In the genomic region with DNA sequence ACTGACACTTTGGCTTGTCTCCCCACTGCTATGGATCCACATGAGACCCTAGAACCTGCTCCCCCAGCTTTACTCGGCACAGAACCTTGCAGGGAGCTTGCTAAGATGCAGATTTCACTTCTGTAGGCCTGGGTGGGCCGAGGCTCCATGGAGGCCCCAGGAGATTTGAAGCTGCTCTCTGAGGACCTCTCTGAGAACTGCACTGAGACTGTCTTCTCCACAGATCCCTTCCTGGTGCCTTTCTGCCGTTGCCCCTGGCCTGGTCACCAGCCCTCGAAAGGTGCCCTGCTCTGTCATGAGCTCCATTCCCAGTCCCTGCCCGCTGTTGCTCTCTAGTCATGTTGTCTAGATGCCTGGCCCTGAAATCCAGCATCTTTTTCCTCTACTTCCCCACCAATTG, we compare ENCODE assay signal across 18 cellular contexts.
DNase-seq lines count a peak whose midpoint lies in the region; TF ChIP-seq lines count a peak whose summit lies in the region.
"Had no signal": no experiment of that assay in that cellular context is flagged by ENCODE, and none has a peak within 500 bp of the region (broad histone marks: within the 10 kb centered on the region; RNA-seq: fewer than 3 reads in every experiment).

No MANE protein-coding gene starts in this region.

- no peak for TF ChIP-seq POLR2A in suprapubic skin (IDR thresholded peaks at IDR 0.05)

- CTCF ChIA-PET in activated CD4-positive, alpha-beta T cell treated with anti-CD3 and anti-CD28 coated beads, Interleukin-2, amount 10 ng/mL, durations not matched to agents 7 days and 5 days (lab: Charles Lee) = no interaction called here

- no peaks in the 10 kb centered on the region for H3F3A ChIP-seq in neural progenitor cell (ENCODE audit: low read depth)

- H3K4me2 ChIP-seq in neural progenitor cell = no peak overlapping the region
- H3K4me2 ChIP-seq: A549; BLaER1 treated with 17β-estradiol and CSF1 and Interleukin-3, amounts not matched to agents 10 nM and 100 nM had no signal

- no peak overlapping the region for H3K4me3 ChIP-seq in neural progenitor cell
- H3K4me3 ChIP-seq in suprapubic skin = no peak overlapping the region
- H3K4me3 ChIP-seq: A549; BLaER1 treated with 17β-estradiol and CSF1 and Interleukin-3, amounts not matched to agents 10 nM and 100 nM had no signal

- H3K79me2 ChIP-seq in neural progenitor cell (ENCODE audit: low read depth) = no peaks in the 10 kb centered on the region

- peak overlapping the region; percentile 11 for H3K27ac Mint-ChIP-seq in activated CD4-positive, alpha-beta T cell treated with anti-CD3 and anti-CD28 coated beads, Interleukin-2, amount 10 ng/mL, durations not matched to agents 7 days and 5 days
- H3K27ac Mint-ChIP-seq in neural progenitor cell (no peak overlapping the region), osteocyte (ENCODE audit: unreplicated experiment) (no peak overlapping the region)
- H3K27ac Mint-ChIP-seq: B cell; CD4-positive, alpha-beta T cell; CD8-positive, alpha-beta T cell had no signal

- H3K27me3 Mint-ChIP-seq in activated CD4-positive, alpha-beta T cell treated with anti-CD3 and anti-CD28 coated beads, Interleukin-2, amount 10 ng/mL, durations not matched to agents 7 days and 5 days = no peaks in the 10 kb centered on the region
- H3K27me3 Mint-ChIP-seq in neural progenitor cell (ENCODE audit: insufficient read depth, low read depth) = peaks cover 6% of the 10 kb centered on the region
- H3K27me3 Mint-ChIP-seq in osteocyte (ENCODE audit: unreplicated experiment) = no peaks in the 10 kb centered on the region
- H3K27me3 Mint-ChIP-seq: B cell; CD4-positive, alpha-beta T cell had no signal

- no peak overlapping the region for H3K4me3 Mint-ChIP-seq in activated CD4-positive, alpha-beta T cell treated with anti-CD3 and anti-CD28 coated beads, Interleukin-2, amount 10 ng/mL, durations not matched to agents 7 days and 5 days
- H3K4me3 Mint-ChIP-seq in neural progenitor cell = peak overlapping the region; percentile 4
- H3K4me3 Mint-ChIP-seq in osteocyte (ENCODE audit: unreplicated experiment) = no peak overlapping the region
- H3K4me3 Mint-ChIP-seq: B cell; CD4-positive, alpha-beta T cell; CD8-positive, alpha-beta T cell had no signal

- TF ChIP-seq CTCF in neural progenitor cell (IDR thresholded peaks at IDR 0.05) (no peak), osteocyte (IDR thresholded peaks at IDR 0.05) (no peak), suprapubic skin (IDR thresholded peaks at IDR 0.05) (no peak)

- POLR2A ChIA-PET in activated CD4-positive, alpha-beta T cell treated with anti-CD3 and anti-CD28 coated beads, Interleukin-2, amount 10 ng/mL, durations not matched to agents 7 days and 5 days (lab: Charles Lee) = no interaction called here

- DNase-seq in activated CD4-positive, alpha-beta T cell treated with anti-CD3 and anti-CD28 coated beads, Interleukin-2, amount 10 ng/mL, durations not matched to agents 7 days and 5 days = no peak
- no peak for DNase-seq in activated CD4-positive, alpha-beta T cell treated with anti-CD3 and anti-CD28 coated beads, Interleukin-2, amount 50 U/mL, for 1 hour
- no peak for DNase-seq in neural progenitor cell (ENCODE audit: low spot score)
- peak; percentile 76 for DNase-seq in osteocyte (ENCODE audit: extremely low spot score, unreplicated experiment)
- DNase-seq in suprapubic skin (ENCODE audit: low spot score in 2 of 2) = no peak
- DNase-seq in HPDE6-E6E7 (ENCODE audit: extremely low spot score) = no peak
- DNase-seq: AML-193; Caco-2; Calu3; CD4-positive, alpha-beta T cell; CD8-positive, alpha-beta T cell; DMS79 treated with DMSO at 0.1 percent for 48 hours; GF-D8 had no signal

- H3K9me3 Mint-ChIP-seq in activated CD4-positive, alpha-beta T cell treated with anti-CD3 and anti-CD28 coated beads, Interleukin-2, amount 10 ng/mL, durations not matched to agents 7 days and 5 days = no peaks in the 10 kb centered on the region
- H3K9me3 Mint-ChIP-seq in neural progenitor cell (peaks cover 8% of the 10 kb centered on the region), osteocyte (ENCODE audit: unreplicated experiment) (peaks cover 52% of the 10 kb centered on the region)
- H3K9me3 Mint-ChIP-seq: CD4-positive, alpha-beta T cell; CD8-positive, alpha-beta T cell had no signal

- H3K36me3 ChIP-seq in neural progenitor cell = no peaks in the 10 kb centered on the region
- no peaks in the 10 kb centered on the region for H3K36me3 ChIP-seq in suprapubic skin
- H3K36me3 ChIP-seq: BLaER1 treated with 17β-estradiol and CSF1 and Interleukin-3, amounts not matched to agents 10 nM and 100 nM had no signal

- TF ChIP-seq EP300 in suprapubic skin (IDR thresholded peaks at IDR 0.05) = no peak

- no peaks in the 10 kb centered on the region for H3K9me3 ChIP-seq in neural progenitor cell (ENCODE audit: low read depth)
- no peaks in the 10 kb centered on the region for H3K9me3 ChIP-seq in suprapubic skin
- H3K9me3 ChIP-seq: A549; BLaER1 treated with 17β-estradiol and CSF1 and Interleukin-3, amounts not matched to agents 10 nM and 100 nM; Caco-2 had no signal

- 91% methylated on average over 5 of the region's 5 CpGs for WGBS in suprapubic skin

- H3K36me3 Mint-ChIP-seq in activated CD4-positive, alpha-beta T cell treated with anti-CD3 and anti-CD28 coated beads, Interleukin-2, amount 10 ng/mL, durations not matched to agents 7 days and 5 days (ENCODE audit: low read depth) = no peaks in the 10 kb centered on the region
- no peaks in the 10 kb centered on the region for H3K36me3 Mint-ChIP-seq in neural progenitor cell
- H3K36me3 Mint-ChIP-seq in osteocyte (ENCODE audit: unreplicated experiment) = peaks cover 3% of the 10 kb centered on the region
- H3K36me3 Mint-ChIP-seq: CD8-positive, alpha-beta T cell had no signal

- H3K4me1 ChIP-seq in neural progenitor cell (no peaks in the 10 kb centered on the region), suprapubic skin (no peaks in the 10 kb centered on the region)
- H3K4me1 ChIP-seq: A549; BLaER1 treated with 17β-estradiol and CSF1 and Interleukin-3, amounts not matched to agents 10 nM and 100 nM; Caco-2 had no signal

- H3K27me3 ChIP-seq in neural progenitor cell (no peaks in the 10 kb centered on the region), suprapubic skin (no peaks in the 10 kb centered on the region)
- H3K27me3 ChIP-seq: BLaER1 treated with 17β-estradiol and CSF1 and Interleukin-3, amounts not matched to agents 10 nM and 100 nM had no signal

- no peak overlapping the region for H2AFZ ChIP-seq in neural progenitor cell (replicated peaks)

- H3K4me1 Mint-ChIP-seq in activated CD4-positive, alpha-beta T cell treated with anti-CD3 and anti-CD28 coated beads, Interleukin-2, amount 10 ng/mL, durations not matched to agents 7 days and 5 days = no peaks in the 10 kb centered on the region
- peaks cover 7% of the 10 kb centered on the region for H3K4me1 Mint-ChIP-seq in neural progenitor cell
- H3K4me1 Mint-ChIP-seq in osteocyte (ENCODE audit: unreplicated experiment) = no peaks in the 10 kb centered on the region
- H3K4me1 Mint-ChIP-seq: B cell had no signal

- no peaks in the 10 kb centered on the region for H4K20me1 ChIP-seq in neural progenitor cell (ENCODE audit: low read depth)
- H4K20me1 ChIP-seq: BLaER1 treated with 17β-estradiol and CSF1 and Interleukin-3, amounts not matched to agents 10 nM and 100 nM had no signal

- H3K27ac ChIP-seq in neural progenitor cell (no peak overlapping the region), suprapubic skin (no peak overlapping the region)
- H3K27ac ChIP-seq: 22Rv1; A549; BLaER1 treated with 17β-estradiol and CSF1 and Interleukin-3, amounts not matched to agents 10 nM and 100 nM; C4-2B had no signal

- no peak overlapping the region for H3K9ac ChIP-seq in neural progenitor cell
- H3K9ac ChIP-seq: BLaER1 treated with 17β-estradiol and CSF1 and Interleukin-3, amounts not matched to agents 10 nM and 100 nM had no signal
